In genomic region chr5:139942243-139942642, GRCh38 we compare ENCODE assay signal across 27 cellular contexts.
"Had no signal": no experiment of that assay in that cellular context is flagged by ENCODE, and none has a peak within 500 bp of the region (broad histone marks: within the 10 kb centered on the region; RNA-seq: fewer than 3 reads in every experiment).

No MANE protein-coding gene starts in this region.

- DNase-seq: stimulated activated CD4-positive, alpha-beta T cell treated with anti-CD3 and anti-CD28 coated beads, Interleukin-2, amount 100 ng/mL, for 48 hours; stimulated activated CD4-positive, alpha-beta T cell treated with anti-CD3 and anti-CD28 coated beads, Interleukin-4, amount 100 ng/mL, for 1 hour; stimulated activated CD4-positive, alpha-beta T cell treated with anti-CD3 and anti-CD28 coated beads, Interleukin-4, amount 100 ng/mL, for 24 hours; stimulated activated CD4-positive, alpha-beta T cell treated with anti-CD3 and anti-CD28 coated beads, Interleukin-4, amount 100 ng/mL, for 4 hours; stimulated activated CD8-positive, alpha-beta memory T cell treated with anti-CD3 and anti-CD28 coated beads, Interleukin-4, amount 100 ng/mL, for 48 hours; stimulated activated naive B cell treated with anti-CD40 and anti-IgM and Interleukin-4, amounts not matched to agents 10 μg/mL and 1 μg/mL and 100 μg/mL, for 72 hours; stimulated activated naive CD4-positive, alpha-beta T cell; stimulated activated naive CD4-positive, alpha-beta T cell treated with Interleukin-2 at 50 U/mL for 16 hours; stimulated activated naive CD8-positive, alpha-beta T cell treated with anti-CD3 and anti-CD28 coated beads, Interleukin-15, amount 100 ng/mL, for 72 hours; stimulated activated naive CD8-positive, alpha-beta T cell treated with anti-CD3 and anti-CD28 coated beads, Interleukin-15, Interleukin-2, amounts not matched to agents 100 U/mL and 50 U/mL, for 24 hours; stomach; substantia nigra; testis; thyroid gland; tibial artery; transverse colon; trophoblast cell; upper lobe of left lung; upper lobe of right lung; uterus had no signal

- FAIRE-seq: urothelium cell line had no signal

- H3K9me3 ChIP-seq: suprapubic skin, testis, upper lobe of right lung, vagina had no signal

- H3K4me3 ChIP-seq: stomach, suprapubic skin, testis, thoracic aorta, thyroid gland, tibial artery, tibial nerve, transverse colon, upper lobe of left lung, upper lobe of right lung, uterus, vagina had no signal

- H3K27me3 ChIP-seq: suprapubic skin, testis, thyroid gland, tibial artery, tibial nerve, upper lobe of left lung, upper lobe of right lung, uterus, vagina had no signal

- H3K4me1 ChIP-seq: stomach, suprapubic skin, testis, thyroid gland, tibial artery, tibial nerve, transverse colon, upper lobe of left lung, upper lobe of right lung, uterus, vagina had no signal

- ATAC-seq: stimulated activated effector memory CD8-positive, alpha-beta T cell treated with anti-CD3 and anti-CD28 coated beads, Interleukin-12 subunit alpha, Interleukin-12 subunit beta, amount 100 ng/mL, for 72 hours; stimulated activated memory B cell treated with anti-CD40 and anti-IgM and Interleukin-4, amounts not matched to agents 10 μg/mL and 1 μg/mL and 100 μg/mL, for 72 hours; stimulated activated naive B cell treated with anti-CD40 and anti-IgM and Interleukin-4, amounts not matched to agents 10 μg/mL and 1 μg/mL and 100 μg/mL, for 72 hours; stimulated activated naive CD8-positive, alpha-beta T cell treated with anti-CD3 and anti-CD28 coated beads, Interleukin-15, amount 100 ng/mL, for 72 hours; stimulated activated naive CD8-positive, alpha-beta T cell treated with anti-CD3 and anti-CD28 coated beads, Interleukin-15, Interleukin-2, amounts not matched to agents 100 U/mL and 50 U/mL, for 24 hours; upper lobe of right lung had no signal

- H3K27ac ChIP-seq: stomach, suprapubic skin, testis, thoracic aorta, thyroid gland, tibial artery, tibial nerve, transverse colon, upper lobe of left lung, upper lobe of right lung, uterus, vagina had no signal

- H3K36me3 ChIP-seq: stomach, suprapubic skin, thoracic aorta, thyroid gland, tibial artery, tibial nerve, transverse colon, upper lobe of left lung, upper lobe of right lung, vagina had no signal
